ENCODE assay signal across 10 cellular contexts in the genomic region with DNA sequence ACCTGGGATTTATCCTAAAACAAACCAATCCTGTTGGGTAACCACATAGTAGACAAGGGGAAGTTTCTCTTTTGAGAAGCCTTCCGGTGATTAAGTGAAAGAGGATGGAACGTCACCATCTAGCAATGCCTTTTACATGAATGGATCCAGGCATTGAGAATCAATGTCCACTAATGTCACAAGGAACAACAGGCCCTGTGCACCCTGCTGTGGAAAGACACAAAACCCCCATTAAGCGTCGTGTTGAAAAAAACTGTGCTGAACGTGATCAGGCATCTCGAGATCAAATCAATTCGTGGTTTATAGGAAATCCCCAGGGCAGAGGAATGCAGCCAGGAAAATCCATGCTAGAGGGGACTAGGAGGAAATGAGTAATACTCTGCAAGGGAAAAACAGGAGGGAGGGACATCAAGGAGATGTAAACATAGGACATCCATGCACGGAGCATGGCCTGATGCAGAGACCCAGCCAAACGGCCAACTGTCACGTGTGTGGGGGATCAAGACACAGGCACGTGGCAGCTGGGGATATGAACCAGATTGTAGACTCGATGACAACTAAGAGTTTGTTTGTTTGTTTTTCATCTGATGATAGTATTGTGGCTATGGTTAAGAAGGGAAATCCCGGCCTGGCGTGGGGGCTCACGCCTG. TPM values are rescaled to one million over a fixed set of nuclear protein-coding genes. Genes with fewer than 3 reads are reported as not detected.
DNase-seq lines count a peak whose midpoint lies in the region; ATAC-seq and TF ChIP-seq lines count a peak whose summit lies in the region.
"Had no signal": no experiment of that assay in that cellular context is flagged by ENCODE, and none has a peak within 500 bp of the region (broad histone marks: within the 10 kb centered on the region; RNA-seq: fewer than 3 reads in every experiment).

No MANE protein-coding gene starts in this region.

- H3K27me3 Mint-ChIP-seq in activated naive CD4-positive, alpha-beta T cell treated with anti-CD3 and anti-CD28 coated beads, Interleukin-2, amount 10 ng/mL, durations not matched to agents 7 days and 5 days, result peaks cover 17% of the 10 kb centered on the region

- CTCF ChIA-PET in activated naive CD4-positive, alpha-beta T cell treated with anti-CD3 and anti-CD28 coated beads, Interleukin-2, amount 10 ng/mL, durations not matched to agents 7 days and 5 days (lab: Charles Lee), result no interaction called here

- no peaks in the 10 kb centered on the region for H3K27me3 ChIP-seq in H7 (ENCODE audit: control insufficient read depth, insufficient read depth, low read length)
- H3K27me3 ChIP-seq in body of pancreas, result no peaks in the 10 kb centered on the region
- no peaks in the 10 kb centered on the region for H3K27me3 ChIP-seq in skeletal muscle tissue (ENCODE audit: control insufficient read depth in 3 of 3, insufficient read depth in 3 of 3, low read length in 3 of 3)

- no peak overlapping the region for H3K4me3 Mint-ChIP-seq in activated naive CD4-positive, alpha-beta T cell treated with anti-CD3 and anti-CD28 coated beads, Interleukin-2, amount 10 ng/mL, durations not matched to agents 7 days and 5 days
- H3K4me3 Mint-ChIP-seq: T-helper 1 cell treated with Interleukin-12 subunit alpha and Interleukin-12 subunit beta and Interleukin-4 antibody, amounts not matched to agents 30 μg/mL and 1 μg/mL, for 36 hours had no signal

- no peak overlapping the region for H3K4me3 ChIP-seq in H7 (ENCODE audit: insufficient read depth, low read depth, low read length)
- no peak overlapping the region for H3K4me3 ChIP-seq in body of pancreas
- H3K4me3 ChIP-seq in skeletal muscle tissue (ENCODE audit: low read length in 3 of 3), result no peak overlapping the region

- H3K4me1 ChIP-seq in body of pancreas (peaks cover 8% of the 10 kb centered on the region), skeletal muscle tissue (ENCODE audit: control insufficient read depth in 3 of 3, insufficient read depth in 3 of 3, low read length in 3 of 3) (peaks cover 10 to 16% (median 14%) of the 10 kb centered on the region in 3 donors)

- H3K27ac ChIP-seq in body of pancreas (peak overlapping the region in 3 of 4 donors; percentile 2 to 70 (median 53)), skeletal muscle tissue (ENCODE audit: low read depth, low read length) (peak overlapping the region; percentile 26)

- H3K27ac Mint-ChIP-seq in activated naive CD4-positive, alpha-beta T cell treated with anti-CD3 and anti-CD28 coated beads, Interleukin-2, amount 10 ng/mL, durations not matched to agents 7 days and 5 days, result no peak overlapping the region
- H3K27ac Mint-ChIP-seq: T-helper 1 cell treated with Interleukin-12 subunit alpha and Interleukin-12 subunit beta and Interleukin-4 antibody, amounts not matched to agents 30 μg/mL and 1 μg/mL, for 36 hours had no signal

- peaks cover 3% of the 10 kb centered on the region for H3K4me1 Mint-ChIP-seq in activated naive CD4-positive, alpha-beta T cell treated with anti-CD3 and anti-CD28 coated beads, Interleukin-2, amount 10 ng/mL, durations not matched to agents 7 days and 5 days

- ATAC-seq in body of pancreas (peak; percentile 55), left ventricle myocardium superior (peak; percentile 53)

- H3K36me3 ChIP-seq in H7 (replicated peaks; ENCODE audit: control insufficient read depth, insufficient read depth, low read length), result no peaks in the 10 kb centered on the region
- H3K36me3 ChIP-seq in body of pancreas (replicated peaks in 1 of 2; ENCODE audit: insufficient read depth in 1 of 2, low read depth in 2 of 2), result no peaks in the 10 kb centered on the region
- peaks cover 0 to 16% (median 11%) of the 10 kb centered on the region in 3 donors for H3K36me3 ChIP-seq in skeletal muscle tissue (ENCODE audit: control insufficient read depth in 3 of 3, insufficient read depth in 3 of 3, low read length in 3 of 3)

- no peaks in the 10 kb centered on the region for H3K9me3 Mint-ChIP-seq in activated naive CD4-positive, alpha-beta T cell treated with anti-CD3 and anti-CD28 coated beads, Interleukin-2, amount 10 ng/mL, durations not matched to agents 7 days and 5 days
- H3K9me3 Mint-ChIP-seq: T-helper 1 cell treated with Interleukin-12 subunit alpha and Interleukin-12 subunit beta and Interleukin-4 antibody, amounts not matched to agents 30 μg/mL and 1 μg/mL, for 36 hours had no signal

- H3K36me3 Mint-ChIP-seq in activated naive CD4-positive, alpha-beta T cell treated with anti-CD3 and anti-CD28 coated beads, Interleukin-2, amount 10 ng/mL, durations not matched to agents 7 days and 5 days, result no peaks in the 10 kb centered on the region

- intact Hi-C loops in body of pancreas (cut with DNase I) (no loop called here), left ventricle myocardium superior (cut with micrococcal nuclease) (no loop called here)

- no peak for TF ChIP-seq POLR2A in body of pancreas (IDR thresholded peaks at IDR 0.05)

- peak; percentile 44 for DNase-seq in H7
- DNase-seq in body of pancreas, result peak in 1 of 4 donors; percentile 39
- no peak for DNase-seq in left ventricle myocardium superior
- DNase-seq in cortex of kidney (lab: John Stamatoyannopoulos, UW), result no peak
- no peak for DNase-seq in T-helper 2 cell
- no peak for DNase-seq in NK-92 (lab: John Stamatoyannopoulos, UW; ENCODE audit: unreplicated experiment)
- DNase-seq in activated naive CD4-positive, alpha-beta T cell treated with anti-CD3 and anti-CD28 coated beads, Interleukin-2, amount 10 ng/mL, durations not matched to agents 7 days and 5 days, result no peak
- DNase-seq: stimulated activated CD4-positive, alpha-beta T cell treated with anti-CD3 and anti-CD28 coated beads, Interleukin-4, amount 100 ng/mL, for 4 hours had no signal

- no peak overlapping the region for H3K9ac ChIP-seq in skeletal muscle tissue (ENCODE audit: low read depth in 1 of 3, low read length in 3 of 3)

- TF ChIP-seq CTCF in body of pancreas (IDR thresholded peaks at IDR 0.05), result no peak

- WGBS in body of pancreas, 2 donors, result 66 to 71% methylated on average over 15 of the region's 15 CpGs

- no peaks in the 10 kb centered on the region for H3K9me3 ChIP-seq in body of pancreas
- H3K9me3 ChIP-seq in skeletal muscle tissue (ENCODE audit: control insufficient read depth in 3 of 3, low read length in 3 of 3), result no peaks in the 10 kb centered on the region

RNA-seq across cellular contexts. Expression of gene CARS1, which starts 38.6 kb away (rescaled TPM):
- 56.0 and 76.2 TPM in 2 replicates for total RNA-seq in H7 (2014; rRNA removed; shearing (Covaris generic))
- total RNA-seq in body of pancreas (10 to 100 TPM; 15.8 to 20.8 TPM), left ventricle myocardium superior (12.4 TPM), skeletal muscle tissue (11.5 TPM)
